10 cellular contexts compared by ENCODE assay signal in genomic region chr15:81432179-81432578, GRCh38. TPM values are rescaled to one million over a fixed set of nuclear protein-coding genes. Genes with fewer than 3 reads are reported as not detected.
"Had no signal": no experiment of that assay in that cellular context is flagged by ENCODE, and none has a peak within 500 bp of the region (broad histone marks: within the 10 kb centered on the region; RNA-seq: fewer than 3 reads in every experiment).

No MANE protein-coding gene starts in this region.

- H3K9ac ChIP-seq: GM23248 had no signal

- H3K4me1 ChIP-seq: HAP-1 had no signal

- H3K9me3 ChIP-seq: HAP-1 had no signal

- H3K27ac ChIP-seq: GM23248, HL-60 had no signal

- ATAC-seq: HCT116 had no signal

- H3K4me3 ChIP-seq: GM23248, HAP-1 had no signal

- H3K4me3 Mint-ChIP-seq: HFFc6 had no signal

- DNase-seq: GM23248, GOT3, H7, HFFc6, IMR-90 had no signal

- H3K27ac Mint-ChIP-seq: HFFc6 had no signal

- H3K36me3 ChIP-seq: HAP-1 had no signal

RNA-seq across cellular contexts. Expression of gene TMC3, which starts 58.2 kb away (rescaled TPM):
- total RNA-seq: GM23248, H4, H7, HFFc6, HT1080, IMR-90 had no signal
- polyA plus RNA-seq: GM23248, IMR-90 had no signal
